ENCODE assay signal across 8 cellular contexts in the genomic region with DNA sequence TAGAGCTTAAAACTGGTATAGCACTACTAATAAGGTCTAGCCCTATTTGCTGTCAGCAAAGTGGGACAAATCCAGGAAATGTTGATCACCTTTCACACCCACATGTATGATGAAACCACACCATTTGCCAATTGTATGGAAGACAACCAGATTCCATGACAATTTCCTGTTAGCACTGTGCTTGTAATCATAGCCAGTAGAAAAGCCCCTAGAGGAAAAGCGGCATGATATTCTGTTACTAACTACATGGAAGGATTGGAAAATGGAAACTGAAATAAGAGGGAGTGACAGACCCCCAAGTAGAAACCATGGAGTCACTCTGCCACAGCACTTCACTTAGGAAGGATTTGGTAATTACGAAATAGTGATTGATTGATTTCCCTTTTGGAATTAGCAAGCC. TPM values are rescaled to one million over a fixed set of nuclear protein-coding genes. Genes with fewer than 3 reads are reported as not detected.
DNase-seq lines count a peak whose midpoint lies in the region; ATAC-seq and TF ChIP-seq lines count a peak whose summit lies in the region.

No MANE protein-coding gene starts in this region.

- no peak for TF ChIP-seq CTCF in breast epithelium (IDR thresholded peaks at IDR 0.05)
- TF ChIP-seq CTCF in lower lobe of right lung (IDR thresholded peaks at IDR 0.05), result no peak

- H3K9me3 ChIP-seq in breast epithelium (no peaks in the 10 kb centered on the region), lower lobe of right lung (no peaks in the 10 kb centered on the region), HAP-1 (no peaks in the 10 kb centered on the region)

- H3K27me3 ChIP-seq in breast epithelium (no peaks in the 10 kb centered on the region), lower lobe of right lung (ENCODE audit: low read depth) (no peaks in the 10 kb centered on the region), HAP-1 (ENCODE audit: low read depth) (no peaks in the 10 kb centered on the region)

- DNase-seq in ACHN (peak; percentile 31), HT-29 (ENCODE audit: low spot score) (peak; percentile 50), breast epithelium (ENCODE audit: low spot score in 2 of 2) (no peak), lower lobe of right lung (no peak), UCSD-AML1 (lab: John Stamatoyannopoulos, UW; ENCODE audit: unreplicated experiment) (no peak), HAP-1 (ENCODE audit: low spot score in 2 of 2) (no peak)
- DNase-seq in activated CD4-positive, alpha-beta T cell treated with anti-CD3 and anti-CD28 coated beads for 1 hour, result no peak

- H3K4me3 ChIP-seq in breast epithelium (peak overlapping the region in 2 of 3 donors; percentile 58 to 72), lower lobe of right lung (peak overlapping the region; percentile 62), HAP-1 (no peak overlapping the region)

- in situ Hi-C loops in ACHN (cut with HindIII; ENCODE audit: low pct_ligation_motif_present, low pct_unique_long_range_greater_than_20kb, low sequenced_read_pairs) (no loop called here), HAP-1 (cut with MboI; ENCODE audit: low sequenced_read_pairs) (no loop called here)

- intact Hi-C loops in breast epithelium (cut with DNase I; ENCODE audit: low total_unique reads), result no loop called here
- intact Hi-C loops in lower lobe of right lung (cut with DNase I), result no loop called here

- H3K36me3 ChIP-seq in breast epithelium, result no peaks in the 10 kb centered on the region
- H3K36me3 ChIP-seq in lower lobe of right lung, result no peaks in the 10 kb centered on the region
- H3K36me3 ChIP-seq in HAP-1 (replicated peaks), result no peaks in the 10 kb centered on the region

- peak overlapping the region; percentile 49 to 92 for H3K27ac ChIP-seq in breast epithelium
- peak overlapping the region; percentile 80 for H3K27ac ChIP-seq in lower lobe of right lung

- peaks cover 0 to 11% of the 10 kb centered on the region in 2 donors for H3K4me1 ChIP-seq in breast epithelium
- H3K4me1 ChIP-seq in lower lobe of right lung, result peaks cover 47% of the 10 kb centered on the region
- H3K4me1 ChIP-seq in HAP-1, result peaks cover 31% of the 10 kb centered on the region

- ATAC-seq in lower lobe of right lung (peak in 1 of 2 donors; percentile 28), HG02870 (IDR thresholded peaks at IDR 0.05; ENCODE audit: unreplicated experiment) (no peak)

- TF ChIP-seq POLR2A in breast epithelium (IDR thresholded peaks at IDR 0.05), result no peak

RNA-seq across cellular contexts. Expression of gene SPATA6L, which starts 0.9 kb away (rescaled TPM):
- 6.3 and 9.3 TPM in 2 replicates for total RNA-seq in HT-29 (2014; rRNA removed; shearing (Covaris generic))
- total RNA-seq in breast epithelium (10 to 100 TPM in 2 of 3 donors, 1 to 10 TPM in 1; 1.4 to 22.5 (median 14.4) TPM), lower lobe of right lung (16.3 TPM)

RNA-seq across cellular contexts. Expression of gene PLPP6, which starts 3.3 kb away (rescaled TPM):
- total RNA-seq in HT-29 (2014; rRNA removed; shearing (Covaris generic)), result 12.7 and 13.5 TPM in 2 replicates
- total RNA-seq in breast epithelium, result 10 to 100 TPM in 1 of 3 donors, 1 to 10 TPM in 2; 6.4 to 13.2 (median 8.8) TPM
- total RNA-seq in lower lobe of right lung, result 5.3 TPM

RNA-seq across cellular contexts. Expression of gene CDC37L1, which starts 14.0 kb away (rescaled TPM):
- 9.4 and 12.8 TPM in 2 replicates for total RNA-seq in HT-29 (2014; rRNA removed; shearing (Covaris generic))
- 10 to 100 TPM; 36.4 to 53.4 (median 42.7) TPM for total RNA-seq in breast epithelium
- total RNA-seq in lower lobe of right lung, result 14.3 TPM

Comparison
In these comparisons a context has a peak if more than half of its experiments do, and no peak if none do; other contexts are left out.
1. DNase-seq: peak in ACHN (single experiment) and HT-29 (single experiment); none in breast epithelium (0 of 2), lower lobe of right lung (single experiment), UCSD-AML1 (single experiment), activated CD4-positive, alpha-beta T cell treated with anti-CD3 and anti-CD28 coated beads for 1 hour (single experiment) and HAP-1 (0 of 2).